20 cellular contexts compared by ENCODE assay signal in genomic region chr1:246261641-246262040, GRCh38.
DNase-seq lines count a peak whose midpoint lies in the region; ATAC-seq and TF ChIP-seq lines count a peak whose summit lies in the region.
"Had no signal": no experiment of that assay in that cellular context is flagged by ENCODE, and none has a peak within 500 bp of the region (broad histone marks: within the 10 kb centered on the region; RNA-seq: fewer than 3 reads in every experiment).

No MANE protein-coding gene starts in this region.

- no peaks in the 10 kb centered on the region for H4K20me1 ChIP-seq in IMR-90 (ENCODE audit: insufficient read depth, low read length)

- H3K27ac Mint-ChIP-seq in endothelial cell (ENCODE audit: unreplicated experiment): no peak overlapping the region
- H3K27ac Mint-ChIP-seq: WTC11 had no signal

- no peaks in the 10 kb centered on the region for H3K9me1 ChIP-seq in IMR-90 (ENCODE audit: insufficient read depth, low read length)

- H2BK15ac ChIP-seq in IMR-90 (ENCODE audit: low read depth, low read length): no peak overlapping the region

- no peak overlapping the region for H3K23ac ChIP-seq in IMR-90 (ENCODE audit: low read depth, low read length)

- no peaks in the 10 kb centered on the region for H3K4me1 Mint-ChIP-seq in endothelial cell (ENCODE audit: unreplicated experiment)
- H3K4me1 Mint-ChIP-seq: neural crest cell had no signal

- no peak overlapping the region for H2AK5ac ChIP-seq in IMR-90 (ENCODE audit: low read depth, low read length)

- H3K27me3 ChIP-seq in IMR-90 (ENCODE audit: control insufficient read depth, insufficient read depth, low read length) (no peaks in the 10 kb centered on the region), WERI-Rb-1 (ENCODE audit: insufficient read depth, low read depth, severe bottlenecking) (no peaks in the 10 kb centered on the region)
- H3K27me3 ChIP-seq: body of pancreas, gastrocnemius medialis, thyroid gland had no signal

- H4K5ac ChIP-seq in IMR-90 (ENCODE audit: low read depth, low read length): no peak overlapping the region

- WGBS in IMR-90 (ENCODE audit: extremely low coverage in 2 of 2, insufficient read length in 1 of 2), 2 experiments: no CpG with 5 or more reads among the region's 3 CpGs

- no peak overlapping the region for H2BK120ac ChIP-seq in IMR-90 (ENCODE audit: low read depth, low read length)

- in situ Hi-C loops in IMR-90 (cut with MboI; ENCODE audit: low sequenced_read_pairs): no loop called here

- CTCF ChIA-PET in IMR-90 (lab: Yijun Ruan, JAX): interaction anchor here (0.7 to 1.2 kb wide), 3 partner anchors 11 to 173 kb away, joined by 3 to 6 read pairs (median 5); no protein-coding TSS in a partner anchor

- H3K9ac ChIP-seq in IMR-90 (ENCODE audit: low read depth, low read length): no peak overlapping the region

- H4K91ac ChIP-seq in IMR-90 (ENCODE audit: insufficient read depth, low read depth, low read length): no peak overlapping the region

- POLR2A ChIA-PET in IMR-90 (lab: Charles Lee; ENCODE audit: unreplicated experiment): no interaction called here

- H2AFZ ChIP-seq in IMR-90 (replicated peaks; ENCODE audit: low read length, poor library complexity): no peak overlapping the region

- DNase-seq in AG09319 (ENCODE audit: extremely low read depth, low read depth) (no peak), IMR-90 (peak; percentile 8), WERI-Rb-1 (no peak), foreskin fibroblast (no peak), cortex of kidney (lab: John Stamatoyannopoulos, UW) (no peak), endothelial cell (ENCODE audit: low spot score) (no peak)
- DNase-seq in stimulated activated CD4-positive, alpha-beta T cell treated with anti-CD3 and anti-CD28 coated beads, Interleukin-12 subunit alpha, Interleukin-12 subunit beta, amount 100 ng/mL, for 4 hours: no peak
- DNase-seq: activated naive CD4-positive, alpha-beta T cell; body of pancreas; gastrocnemius medialis; H7; NCI-H1436 treated with DMSO at 0.1 percent for 48 hours; NCI-H345; stimulated activated CD4-positive, alpha-beta T cell treated with anti-CD3 and anti-CD28 coated beads, Interleukin-4, amount 100 ng/mL, for 24 hours; SW 1271; thyroid gland had no signal

- dilution Hi-C loops in IMR-90 (cut with HindIII; ENCODE audit: low sequenced_read_pairs, unreplicated experiment): no loop called here

- no peak overlapping the region for H3K4ac ChIP-seq in IMR-90 (ENCODE audit: low read depth, low read length)

- no peak overlapping the region for H2AK9ac ChIP-seq in IMR-90 (replicated peaks; ENCODE audit: low read depth, low read length, poor library complexity)

- TF ChIP-seq RAD21 in IMR-90 (IDR thresholded peaks at IDR 0.05; ENCODE audit: low read length): no peak

- intact Hi-C loops in IMR-90 (cut with micrococcal nuclease): no loop called here

- TF ChIP-seq CTCF in AG09319 (IDR thresholded peaks at IDR 0.05; ENCODE audit: low read depth, low read length) (peak; percentile 13), IMR-90 (conservative IDR thresholded peaks at IDR 0.05; ENCODE audit: low read depth, low read length) (no peak; the same call in 1 of the 2 replicates), WERI-Rb-1 (IDR thresholded peaks at IDR 0.05; ENCODE audit: low read depth, low read length) (peak; percentile 31; the same call in 1 of the 2 replicates), foreskin fibroblast (IDR thresholded peaks at IDR 0.05; ENCODE audit: low read depth, low read length) (peak; percentile 12), endothelial cell (IDR thresholded peaks at IDR 0.05; ENCODE audit: unreplicated experiment) (no peak)

- no peak for TF ChIP-seq POLR2A in IMR-90 (IDR thresholded peaks at IDR 0.05; ENCODE audit: low read depth, low read length)

- BruUV-seq in IMR-90 (replicated peaks; lab: Mats Ljungman, UMichigan): no TSS peak

- H3K18ac ChIP-seq in IMR-90 (ENCODE audit: low read depth, low read length): no peak overlapping the region

- H3K9me3 Mint-ChIP-seq in endothelial cell (ENCODE audit: unreplicated experiment): no peaks in the 10 kb centered on the region

- no peak overlapping the region for H3K56ac ChIP-seq in IMR-90 (ENCODE audit: extremely low read depth, insufficient read depth, low read length)

- H4K8ac ChIP-seq in IMR-90 (ENCODE audit: low read depth in 2 of 2, low read length in 2 of 2): no peak overlapping the region

- no peaks in the 10 kb centered on the region for H3K36me3 ChIP-seq in IMR-90 (ENCODE audit: control insufficient read depth, insufficient read depth, low read length)
- H3K36me3 ChIP-seq in WERI-Rb-1: no peaks in the 10 kb centered on the region
- H3K36me3 ChIP-seq: gastrocnemius medialis, thyroid gland had no signal

- no peak for ATAC-seq in IMR-90 (ENCODE audit: low read depth)
- ATAC-seq in GM19324 (IDR thresholded peaks at IDR 0.05; ENCODE audit: low FRiP score, unreplicated experiment): no peak
- ATAC-seq: body of pancreas, gastrocnemius medialis, sciatic nerve, WTC11 had no signal

- H3K27me3 Mint-ChIP-seq in endothelial cell (ENCODE audit: unreplicated experiment): no peaks in the 10 kb centered on the region

- H3K27ac ChIP-seq in IMR-90 (ENCODE audit: insufficient read depth, low read length) (no peak overlapping the region), WERI-Rb-1 (no peak overlapping the region)
- H3K27ac ChIP-seq: body of pancreas, gastrocnemius medialis, thyroid gland had no signal

- H2BK20ac ChIP-seq in IMR-90 (ENCODE audit: low read depth, low read length): no peak overlapping the region

- no peak overlapping the region for H2BK5ac ChIP-seq in IMR-90 (ENCODE audit: low read depth, low read length, poor library complexity, severe bottlenecking)

- H3K4me3 ChIP-seq in IMR-90 (ENCODE audit: insufficient read depth, low read depth, low read length) (no peak overlapping the region), WERI-Rb-1 (ENCODE audit: low read depth, low read length) (no peak overlapping the region), foreskin fibroblast (ENCODE audit: low read depth in 1 of 2, low read length in 2 of 2) (no peak overlapping the region)
- H3K4me3 ChIP-seq: body of pancreas, gastrocnemius medialis, thyroid gland had no signal

- H3K4me1 ChIP-seq in IMR-90 (ENCODE audit: control insufficient read depth, insufficient read depth, low read length): no peaks in the 10 kb centered on the region
- H3K4me1 ChIP-seq: body of pancreas, gastrocnemius medialis, thyroid gland had no signal

- peaks cover 4% of the 10 kb centered on the region for H3K36me3 Mint-ChIP-seq in endothelial cell (ENCODE audit: low read depth, unreplicated experiment)

- no peak overlapping the region for H3K4me2 ChIP-seq in IMR-90 (ENCODE audit: low read depth, low read length)

- H3K9me3 ChIP-seq in IMR-90 (ENCODE audit: control insufficient read depth, insufficient read depth, low read length): peaks cover 2% of the 10 kb centered on the region; the same call in 1 of the 2 replicates
- H3K9me3 ChIP-seq in WERI-Rb-1 (ENCODE audit: severe bottlenecking): no peaks in the 10 kb centered on the region
- H3K9me3 ChIP-seq: gastrocnemius medialis, thyroid gland had no signal

- no peaks in the 10 kb centered on the region for H3K79me1 ChIP-seq in IMR-90 (ENCODE audit: low read depth in 1 of 2, low read length in 2 of 2)

- no peak overlapping the region for H3K14ac ChIP-seq in IMR-90 (replicated peaks; ENCODE audit: low read depth, low read length)

- H3K4me3 Mint-ChIP-seq in endothelial cell (ENCODE audit: unreplicated experiment): no peak overlapping the region
- H3K4me3 Mint-ChIP-seq: neural crest cell, WTC11 had no signal

TF ChIP-seq in IMR-90, 13 proteins besides CTCF, POLR2A, EP300 and RAD21:
- TF ChIP-seq FOS (IDR thresholded peaks at IDR 0.05; ENCODE audit: low read depth, low read length) (no peak), USF2 (IDR thresholded peaks at IDR 0.05; ENCODE audit: low read depth, low read length) (no peak), BHLHE40 (IDR thresholded peaks at IDR 0.05; ENCODE audit: low read depth, low read length) (no peak), RCOR1 (IDR thresholded peaks at IDR 0.05; ENCODE audit: insufficient replicate concordance, low read length) (no peak), ELK1 (IDR thresholded peaks at IDR 0.05; ENCODE audit: borderline replicate concordance, low read depth, low read length) (no peak), NFE2L2 (IDR thresholded peaks at IDR 0.05; ENCODE audit: low read depth, low read length) (no peak), CHD1 (IDR thresholded peaks at IDR 0.05; ENCODE audit: low read depth, low read length) (no peak), MXI1 (IDR thresholded peaks at IDR 0.05; ENCODE audit: borderline replicate concordance, low read depth, low read length) (no peak), RFX5 (IDR thresholded peaks at IDR 0.05; ENCODE audit: low read depth, low read length) (no peak), CEBPB (IDR thresholded peaks at IDR 0.05; ENCODE audit: low read depth, low read length) (no peak), MAFK (IDR thresholded peaks at IDR 0.05; ENCODE audit: low read depth, low read length) (no peak), MAZ (IDR thresholded peaks at IDR 0.05; ENCODE audit: borderline replicate concordance, low read depth, low read length) (no peak), SMC3 (IDR thresholded peaks at IDR 0.05; ENCODE audit: low read depth, low read length) (no peak)

Comparison
In these comparisons a context has a peak if more than half of its experiments do, and no peak if none do; other contexts are left out.
1. CTCF ChIP-seq: peak in AG09319 (single experiment), WERI-Rb-1 (single experiment) and foreskin fibroblast (single experiment); none in IMR-90 (single experiment) and endothelial cell (single experiment).